ENCODE assay signal across 18 cellular contexts in the genomic region with DNA sequence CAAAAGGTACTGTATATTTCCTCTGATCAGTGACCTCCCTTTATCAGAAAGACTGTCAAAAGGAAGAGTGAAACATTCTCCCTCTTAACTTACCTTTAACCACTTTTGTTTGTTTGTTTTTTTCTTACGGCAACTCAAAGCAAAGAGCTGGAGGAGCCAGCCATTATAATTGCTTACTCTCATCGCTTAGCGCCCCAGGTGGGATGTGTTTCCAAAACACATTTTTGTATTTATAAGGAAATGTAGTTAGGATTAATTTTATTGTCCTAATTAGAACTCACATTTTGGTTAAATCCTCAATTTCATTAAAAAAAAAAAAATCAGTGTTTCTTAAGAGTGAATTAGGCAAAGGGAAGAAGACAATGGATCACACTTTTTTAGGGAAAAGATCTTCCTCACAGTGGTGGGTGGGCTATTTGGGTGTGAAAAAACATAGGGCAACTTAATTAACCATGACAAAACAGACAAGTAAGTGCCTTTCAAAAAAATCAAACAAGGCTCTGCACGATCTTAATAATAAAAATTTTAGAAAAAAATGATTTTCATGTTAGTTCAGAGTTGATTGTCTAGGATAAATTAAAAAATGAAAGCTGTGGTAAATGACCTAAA. TPM values are rescaled to one million over a fixed set of nuclear protein-coding genes. Genes with fewer than 3 reads are reported as not detected.
DNase-seq lines count a peak whose midpoint lies in the region; ATAC-seq and TF ChIP-seq lines count a peak whose summit lies in the region.
"Had no signal": no experiment of that assay in that cellular context is flagged by ENCODE, and none has a peak within 500 bp of the region (broad histone marks: within the 10 kb centered on the region; RNA-seq: fewer than 3 reads in every experiment).

No MANE protein-coding gene starts in this region.

- peak overlapping the region; percentile 87 for H3K9ac ChIP-seq in adipocyte (ENCODE audit: low read length)
- H3K9ac ChIP-seq: BLaER1 treated with 17β-estradiol and CSF1 and Interleukin-3, amounts not matched to agents 10 nM and 100 nM had no signal

- no peak for TF ChIP-seq POLR2A in thyroid gland (IDR thresholded peaks at IDR 0.05)

- H3K4me1 ChIP-seq in adipocyte (ENCODE audit: control insufficient read depth, insufficient read depth, low read length) = peaks cover 56% of the 10 kb centered on the region
- H3K4me1 ChIP-seq in lower lobe of right lung = peaks cover 46% of the 10 kb centered on the region
- peaks cover 29 to 31% of the 10 kb centered on the region in 2 donors for H3K4me1 ChIP-seq in thyroid gland
- H3K4me1 ChIP-seq in aorta (ENCODE audit: control insufficient read depth in 1 of 2, insufficient read depth in 2 of 2, low read length in 2 of 2) = peaks cover 3 to 4% of the 10 kb centered on the region in 2 donors

- TF ChIP-seq CTCF in lower lobe of right lung (IDR thresholded peaks at IDR 0.05) (no peak), thyroid gland (IDR thresholded peaks at IDR 0.05) (no peak)

- H3K27ac ChIP-seq in lower lobe of right lung (peak overlapping the region; percentile 20), thyroid gland (peak overlapping the region in 2 of 3 donors; percentile 96 to 98), aorta (ENCODE audit: low read depth in 1 of 2, low read length in 2 of 2) (peak overlapping the region in 1 of 2 donors; percentile 57)
- H3K27ac ChIP-seq: 22Rv1; BLaER1 treated with 17β-estradiol and CSF1 and Interleukin-3, amounts not matched to agents 10 nM and 100 nM had no signal

- H3K4me3 ChIP-seq in adipocyte (ENCODE audit: low read length) (peak overlapping the region; percentile 92), lower lobe of right lung (no peak overlapping the region), thyroid gland (replicated peaks in 1 of 3) (no peak overlapping the region), aorta (ENCODE audit: low read length in 2 of 2) (peak overlapping the region in 1 of 2 donors; percentile 34)
- H3K4me3 ChIP-seq: BLaER1 treated with 17β-estradiol and CSF1 and Interleukin-3, amounts not matched to agents 10 nM and 100 nM had no signal

- WGBS in thyroid gland, 2 donors = 95 to 96% methylated on average over 4 of the region's 4 CpGs
- WGBS in aorta, 2 donors = 79 to 82% methylated on average over 4 of the region's 4 CpGs

- ATAC-seq in lower lobe of right lung (no peak), aorta (ENCODE audit: low FRiP score) (no peak), GM21825 (IDR thresholded peaks at IDR 0.05; ENCODE audit: unreplicated experiment) (no peak)
- ATAC-seq: left colon, Right ventricle myocardium inferior had no signal

- peak; percentile 5 for DNase-seq in DMS53 (lab: John Stamatoyannopoulos, UW)
- no peak for DNase-seq in DMS53 treated with DMSO at 0.1 percent for 48 hours (lab: John Stamatoyannopoulos, UW; ENCODE audit: unreplicated experiment)
- no peak for DNase-seq in adipocyte (ENCODE audit: low read depth)
- DNase-seq in lower lobe of right lung = no peak
- no peak for DNase-seq in thyroid gland
- DNase-seq in aorta = no peak
- no peak for DNase-seq in OCI-M2 (lab: John Stamatoyannopoulos, UW; ENCODE audit: unreplicated experiment)
- DNase-seq: DND-41, left colon, NCI-H2107, NCI-H82, retina, T-helper 1 cell, testis had no signal

- H3K9me3 ChIP-seq in adipocyte (ENCODE audit: control insufficient read depth, low read length) (no peaks in the 10 kb centered on the region), lower lobe of right lung (no peaks in the 10 kb centered on the region), thyroid gland (no peaks in the 10 kb centered on the region), aorta (ENCODE audit: control insufficient read depth, low read length) (no peaks in the 10 kb centered on the region)
- H3K9me3 ChIP-seq: testis had no signal

- H3K27me3 ChIP-seq in adipocyte (replicated peaks; ENCODE audit: control insufficient read depth, insufficient read depth, low read length) = no peaks in the 10 kb centered on the region
- no peaks in the 10 kb centered on the region for H3K27me3 ChIP-seq in lower lobe of right lung (ENCODE audit: low read depth)
- H3K27me3 ChIP-seq in thyroid gland = no peaks in the 10 kb centered on the region
- H3K27me3 ChIP-seq in aorta (ENCODE audit: control insufficient read depth in 1 of 2, insufficient read depth in 2 of 2, low read length in 1 of 2) = no peaks in the 10 kb centered on the region
- H3K27me3 ChIP-seq: testis had no signal

- intact Hi-C loops in lower lobe of right lung (cut with DNase I) = no loop called here
- intact Hi-C loops in thyroid gland (cut with DNase I) = loop anchor here (10.0 kb wide), 1 partner anchor 168 kb away; a partner anchor contains a TSS
- intact Hi-C loops in aorta (cut with DNase I) = loop anchor here (5.0 to 10.0 kb wide), 6 partner anchors 62 to 336 kb away; a partner anchor contains a TSS

- H3K36me3 ChIP-seq in adipocyte (ENCODE audit: control insufficient read depth, insufficient read depth, low read length, severe bottlenecking) (no peaks in the 10 kb centered on the region), lower lobe of right lung (no peaks in the 10 kb centered on the region), thyroid gland (no peaks in the 10 kb centered on the region), aorta (ENCODE audit: control insufficient read depth in 1 of 2, insufficient read depth in 2 of 2, low read length in 1 of 2) (no peaks in the 10 kb centered on the region)

RNA-seq across cellular contexts. Expression of a gene that starts 1.2 kb away (rescaled TPM):
- total RNA-seq in lower lobe of right lung = 115 TPM
- 100 to 1,000 TPM in 3 of 4 donors, 10 to 100 TPM in 1; 95.0 to 127 (median 111) TPM for total RNA-seq in thyroid gland
- total RNA-seq in aorta = 10 to 100 TPM; 87.1 to 96.8 TPM
- 10 to 100 TPM; 15.3 TPM for polyA plus RNA-seq in aorta
